9 cellular contexts compared by ENCODE assay signal in genomic region chr13:99425485-99426341, GRCh38.
A peak's percentile ranks its signal among the peaks of the same experiment; 100 is the strongest.
DNase-seq lines count a peak whose midpoint lies in the region; ATAC-seq, FAIRE-seq and TF ChIP-seq lines count a peak whose summit lies in the region.
"Had no signal": no experiment of that assay in that cellular context is flagged by ENCODE, and none has a peak within 500 bp of the region (broad histone marks: within the 10 kb centered on the region; RNA-seq: fewer than 3 reads in every experiment).

No MANE protein-coding gene starts in this region.

- no peak for DNase-seq in GM18507 (ENCODE audit: extremely low spot score, insufficient read length, low read depth)
- peak; percentile 48 for DNase-seq in activated naive CD4-positive, alpha-beta T cell treated with Interleukin-2 at 50 U/mL for 16 hours
- DNase-seq in stimulated activated naive B cell treated with anti-CD40 and anti-IgM and Interleukin-4, amounts not matched to agents 10 μg/mL and 1 μg/mL and 100 μg/mL, for 72 hours: peak; percentile 77
- no peak for DNase-seq in tibial artery
- no peak for DNase-seq in retina
- DNase-seq in DMS 273 treated with DMSO at 0.1 percent for 48 hours (lab: John Stamatoyannopoulos, UW): no peak

- peak overlapping the region; percentile 77 for H3K4me2 ChIP-seq in Loucy (ENCODE audit: low read depth, low read length, poor library complexity, severe bottlenecking)

- intact Hi-C loops in tibial artery (cut with DNase I; ENCODE audit: low total_unique reads): no loop called here

- no peaks in the 10 kb centered on the region for H3K36me3 ChIP-seq in Loucy (ENCODE audit: insufficient read depth, low read length)
- H3K36me3 ChIP-seq in tibial artery: no peaks in the 10 kb centered on the region

- no peaks in the 10 kb centered on the region for H3K9me2 ChIP-seq in Loucy (replicated peaks; ENCODE audit: low read depth, low read length)

- ATAC-seq in GM21825 (IDR thresholded peaks at IDR 0.05; ENCODE audit: unreplicated experiment): peak; percentile 59
- peak; percentile 55 to 67 for ATAC-seq in stimulated activated naive B cell treated with anti-CD40 and anti-IgM and Interleukin-4, amounts not matched to agents 10 μg/mL and 1 μg/mL and 100 μg/mL, for 72 hours (replicated peaks)

- peak overlapping the region; percentile 98 for H3K27ac Mint-ChIP-seq in stimulated activated naive B cell treated with anti-CD40 and anti-IgM and Interleukin-4, amounts not matched to agents 10 μg/mL and 1 μg/mL and 100 μg/mL, for 72 hours

- H3K4me1 ChIP-seq in Loucy (ENCODE audit: insufficient read depth, low read length, poor library complexity, severe bottlenecking): peaks cover 17% of the 10 kb centered on the region
- no peaks in the 10 kb centered on the region for H3K4me1 ChIP-seq in tibial artery

- no peaks in the 10 kb centered on the region for H3K79me2 ChIP-seq in Loucy (ENCODE audit: insufficient read depth, low read length)

- H3K9ac ChIP-seq in Loucy (ENCODE audit: low read depth, low read length, poor library complexity, severe bottlenecking): peak overlapping the region; percentile 24

- peaks cover 64 to 81% of the 10 kb centered on the region in 2 donors for H3K4me1 Mint-ChIP-seq in stimulated activated naive B cell treated with anti-CD40 and anti-IgM and Interleukin-4, amounts not matched to agents 10 μg/mL and 1 μg/mL and 100 μg/mL, for 72 hours

- H3K27me3 ChIP-seq in Loucy (ENCODE audit: insufficient read depth, low read length, poor library complexity, severe bottlenecking) (no peaks in the 10 kb centered on the region), tibial artery (peaks cover 0 to 24% of the 10 kb centered on the region in 2 donors)

- H3K27me3 Mint-ChIP-seq in stimulated activated naive B cell treated with anti-CD40 and anti-IgM and Interleukin-4, amounts not matched to agents 10 μg/mL and 1 μg/mL and 100 μg/mL, for 72 hours: no peaks in the 10 kb centered on the region

- TF ChIP-seq CTCF in Loucy (conservative IDR thresholded peaks at IDR 0.05; ENCODE audit: low read length) (no peak), tibial artery (IDR thresholded peaks at IDR 0.05) (no peak)

- H3K27ac ChIP-seq in tibial artery: no peak overlapping the region

- no peaks in the 10 kb centered on the region for H4K20me1 ChIP-seq in Loucy (ENCODE audit: insufficient read depth, low read length, poor library complexity, severe bottlenecking)

- H3K9me3 ChIP-seq in Loucy (ENCODE audit: insufficient read depth, low read depth, low read length) (no peaks in the 10 kb centered on the region), tibial artery (no peaks in the 10 kb centered on the region)

- H3F3A ChIP-seq in Loucy (ENCODE audit: low read depth): peaks cover 5% of the 10 kb centered on the region

- H3K9me3 Mint-ChIP-seq in stimulated activated naive B cell treated with anti-CD40 and anti-IgM and Interleukin-4, amounts not matched to agents 10 μg/mL and 1 μg/mL and 100 μg/mL, for 72 hours: peaks cover 3 to 9% of the 10 kb centered on the region in 2 donors

- H2AFZ ChIP-seq in Loucy (ENCODE audit: low read length): peak overlapping the region; percentile 77

- H3K4me3 ChIP-seq in Loucy (ENCODE audit: low read length, poor library complexity, severe bottlenecking) (peak overlapping the region; percentile 55), tibial artery (no peak overlapping the region)

- peak; percentile 100 for FAIRE-seq in GM18507 (lab: Jason Lieb, UNC)
- FAIRE-seq: bronchial epithelial cell had no signal

- H3K36me3 Mint-ChIP-seq in stimulated activated naive B cell treated with anti-CD40 and anti-IgM and Interleukin-4, amounts not matched to agents 10 μg/mL and 1 μg/mL and 100 μg/mL, for 72 hours: peaks cover 8 to 18% of the 10 kb centered on the region in 2 donors

- H3K4me3 Mint-ChIP-seq in stimulated activated naive B cell treated with anti-CD40 and anti-IgM and Interleukin-4, amounts not matched to agents 10 μg/mL and 1 μg/mL and 100 μg/mL, for 72 hours: peak overlapping the region; percentile 66 to 82

Comparison
In these comparisons a context has a peak if more than half of its experiments do, and no peak if none do; other contexts are left out.
1. DNase-seq: peak in activated naive CD4-positive, alpha-beta T cell treated with Interleukin-2 at 50 U/mL for 16 hours (single experiment) and stimulated activated naive B cell treated with anti-CD40 and anti-IgM and Interleukin-4, amounts not matched to agents 10 μg/mL and 1 μg/mL and 100 μg/mL, for 72 hours (single experiment); none in GM18507 (single experiment), tibial artery (0 of 2), retina (single experiment) and DMS 273 treated with DMSO at 0.1 percent for 48 hours (single experiment).